Comparison of ENCODE assay signal across 19 cellular contexts in the genomic region with DNA sequence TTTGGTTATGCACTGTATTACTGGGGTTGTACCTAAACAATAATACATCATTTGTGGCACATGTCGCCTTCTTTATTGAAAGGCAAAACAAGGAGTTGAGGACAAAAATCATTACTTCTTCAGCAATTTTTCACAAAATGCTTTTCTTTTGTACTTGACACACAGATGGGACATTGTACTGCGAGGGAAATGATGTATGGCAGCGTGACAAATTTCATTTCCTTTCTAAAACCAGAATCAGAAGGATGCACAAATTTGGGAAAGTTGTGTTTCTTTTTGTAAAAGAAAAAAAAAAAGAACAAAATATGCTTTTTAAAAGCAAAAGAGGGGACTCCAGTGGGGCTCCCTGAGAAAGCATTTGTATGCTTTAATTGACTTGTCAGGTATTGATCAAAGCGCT.
DNase-seq lines count a peak whose midpoint lies in the region; ATAC-seq lines count a peak whose summit lies in the region.
"Had no signal": no experiment of that assay in that cellular context is flagged by ENCODE, and none has a peak within 500 bp of the region (broad histone marks: within the 10 kb centered on the region; RNA-seq: fewer than 3 reads in every experiment).

No MANE protein-coding gene starts in this region.

- in situ Hi-C loops in SK-MEL-5 (cut with HindIII; ENCODE audit: low pct_unique_long_range_greater_than_20kb, low sequenced_read_pairs): no loop called here

- DNase-seq in COLO829 (ENCODE audit: low spot score) (peak; percentile 42), SK-MEL-5 (ENCODE audit: low read depth, low spot score) (peak; percentile 33), foreskin melanocyte (peak; percentile 69), islet precursor cell (no peak)
- DNase-seq: 8988T; AML-193; CD4-positive, alpha-beta T cell; CD8-positive, alpha-beta T cell; COR-L47; DMS 273 treated with DMSO at 0.1 percent for 48 hours; DMS153; DMS53; DMS79; DND-41; EL; GDM1 had no signal

- ATAC-seq in GM19328 (IDR thresholded peaks at IDR 0.05; ENCODE audit: unreplicated experiment) (no peak), GM18861 (IDR thresholded peaks at IDR 0.05; ENCODE audit: unreplicated experiment) (no peak)
- ATAC-seq: CD8-positive, alpha-beta T cell; GM12878 had no signal
